2 cellular contexts compared by ENCODE assay signal in the genomic region with DNA sequence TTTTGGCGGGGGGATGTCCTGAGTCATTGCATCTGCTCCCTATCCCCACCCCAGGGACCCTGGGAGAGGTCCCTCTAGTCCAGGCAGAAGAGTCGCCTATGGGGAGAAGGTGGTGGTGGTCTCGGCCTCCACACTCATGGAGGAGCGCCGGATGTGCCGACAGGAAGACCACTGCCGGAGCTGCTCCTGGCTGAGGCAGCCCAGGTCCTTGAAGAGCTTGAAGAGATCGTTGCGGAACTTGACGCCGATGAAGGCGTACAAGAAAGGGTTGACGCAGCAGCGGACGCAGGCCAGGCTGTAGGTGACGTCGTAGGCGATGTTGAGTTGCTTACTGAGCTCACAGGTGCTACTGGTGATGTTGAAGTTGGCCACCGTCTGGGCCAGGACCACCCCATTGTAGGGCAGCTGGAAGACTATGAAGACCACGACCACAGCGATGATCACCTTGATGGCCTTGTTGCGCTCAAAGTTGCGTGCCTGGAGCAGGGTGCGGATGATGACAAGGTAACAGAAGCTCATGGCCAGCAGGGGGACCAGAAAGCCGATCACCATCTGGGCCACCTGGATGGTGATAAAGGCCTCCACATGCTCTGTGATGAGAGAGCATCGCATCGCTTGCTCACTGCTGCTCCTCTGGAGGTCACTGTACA.
TF ChIP-seq lines count a peak whose summit lies in the region.

No MANE protein-coding gene starts in this region.

TF ChIP-seq in IMR-90, 13 proteins besides CTCF, POLR2A, EP300 and RAD21:
- no peak for TF ChIP-seq MXI1 (IDR thresholded peaks at IDR 0.05; ENCODE audit: borderline replicate concordance, low read depth, low read length)

TF ChIP-seq in HepG2, 621 proteins besides CTCF, POLR2A, EP300 and RAD21:
- TF ChIP-seq CC2D1A (CRISPR knock-in tag; IDR thresholded peaks at IDR 0.05) (no peak), ZNF138 (CRISPR knock-in tag; IDR thresholded peaks at IDR 0.05; ENCODE audit: low read depth) (0 out of 2 replicates have a peak, but pooled peaks have one; percentile 34), ONECUT2 (CRISPR knock-in tag; IDR thresholded peaks at IDR 0.05) (no peak), ZNF749 (CRISPR knock-in tag; IDR thresholded peaks at IDR 0.05; ENCODE audit: borderline replicate concordance) (no peak), NRL (CRISPR knock-in tag; IDR thresholded peaks at IDR 0.05; ENCODE audit: borderline replicate concordance) (0 out of 2 replicates have a peak, but pooled peaks have one; percentile 60), ZNF225 (CRISPR knock-in tag; IDR thresholded peaks at IDR 0.05) (peak; percentile 63; the same call in 1 of the 2 replicates), ZBTB38 (CRISPR knock-in tag; IDR thresholded peaks at IDR 0.05) (peak; percentile 48), DNMT1 (CRISPR knock-in tag; IDR thresholded peaks at IDR 0.05) (0 out of 2 replicates have a peak, but pooled peaks have one; percentile 47), ZSCAN21 (CRISPR knock-in tag; IDR thresholded peaks at IDR 0.05; ENCODE audit: borderline replicate concordance) (0 out of 2 replicates have a peak, but pooled peaks have one; percentile 7), ZNF737 (CRISPR knock-in tag; IDR thresholded peaks at IDR 0.05; ENCODE audit: borderline replicate concordance) (0 out of 2 replicates have a peak, but pooled peaks have one; percentile 54), SMYD3 (CRISPR knock-in tag; IDR thresholded peaks at IDR 0.05) (no peak), HIVEP1 (CRISPR knock-in tag; IDR thresholded peaks at IDR 0.05) (no peak), ZC3H13 (CRISPR knock-in tag; IDR thresholded peaks at IDR 0.05) (no peak)
- TF ChIP-seq, protein P1, sequence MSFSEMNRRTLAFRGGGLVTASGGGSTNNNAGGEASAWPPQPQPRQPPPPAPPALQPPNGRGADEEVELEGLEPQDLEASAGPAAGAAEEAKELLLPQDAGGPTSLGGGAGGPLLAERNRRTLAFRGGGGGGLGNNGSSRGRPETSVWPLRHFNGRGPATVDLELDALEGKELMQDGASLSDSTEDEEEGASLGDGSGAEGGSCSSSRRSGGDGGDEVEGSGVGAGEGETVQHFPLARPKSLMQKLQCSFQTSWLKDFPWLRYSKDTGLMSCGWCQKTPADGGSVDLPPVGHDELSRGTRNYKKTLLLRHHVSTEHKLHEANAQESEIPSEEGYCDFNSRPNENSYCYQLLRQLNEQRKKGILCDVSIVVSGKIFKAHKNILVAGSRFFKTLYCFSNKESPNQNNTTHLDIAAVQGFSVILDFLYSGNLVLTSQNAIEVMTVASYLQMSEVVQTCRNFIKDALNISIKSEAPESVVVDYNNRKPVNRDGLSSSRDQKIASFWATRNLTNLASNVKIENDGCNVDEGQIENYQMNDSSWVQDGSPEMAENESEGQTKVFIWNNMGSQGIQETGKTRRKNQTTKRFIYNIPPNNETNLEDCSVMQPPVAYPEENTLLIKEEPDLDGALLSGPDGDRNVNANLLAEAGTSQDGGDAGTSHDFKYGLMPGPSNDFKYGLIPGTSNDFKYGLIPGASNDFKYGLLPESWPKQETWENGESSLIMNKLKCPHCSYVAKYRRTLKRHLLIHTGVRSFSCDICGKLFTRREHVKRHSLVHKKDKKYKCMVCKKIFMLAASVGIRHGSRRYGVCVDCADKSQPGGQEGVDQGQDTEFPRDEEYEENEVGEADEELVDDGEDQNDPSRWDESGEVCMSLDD (CRISPR knock-in tag; IDR thresholded peaks at IDR 0.05; ENCODE audit: borderline replicate concordance): no peak
- TF ChIP-seq, protein P2, sequence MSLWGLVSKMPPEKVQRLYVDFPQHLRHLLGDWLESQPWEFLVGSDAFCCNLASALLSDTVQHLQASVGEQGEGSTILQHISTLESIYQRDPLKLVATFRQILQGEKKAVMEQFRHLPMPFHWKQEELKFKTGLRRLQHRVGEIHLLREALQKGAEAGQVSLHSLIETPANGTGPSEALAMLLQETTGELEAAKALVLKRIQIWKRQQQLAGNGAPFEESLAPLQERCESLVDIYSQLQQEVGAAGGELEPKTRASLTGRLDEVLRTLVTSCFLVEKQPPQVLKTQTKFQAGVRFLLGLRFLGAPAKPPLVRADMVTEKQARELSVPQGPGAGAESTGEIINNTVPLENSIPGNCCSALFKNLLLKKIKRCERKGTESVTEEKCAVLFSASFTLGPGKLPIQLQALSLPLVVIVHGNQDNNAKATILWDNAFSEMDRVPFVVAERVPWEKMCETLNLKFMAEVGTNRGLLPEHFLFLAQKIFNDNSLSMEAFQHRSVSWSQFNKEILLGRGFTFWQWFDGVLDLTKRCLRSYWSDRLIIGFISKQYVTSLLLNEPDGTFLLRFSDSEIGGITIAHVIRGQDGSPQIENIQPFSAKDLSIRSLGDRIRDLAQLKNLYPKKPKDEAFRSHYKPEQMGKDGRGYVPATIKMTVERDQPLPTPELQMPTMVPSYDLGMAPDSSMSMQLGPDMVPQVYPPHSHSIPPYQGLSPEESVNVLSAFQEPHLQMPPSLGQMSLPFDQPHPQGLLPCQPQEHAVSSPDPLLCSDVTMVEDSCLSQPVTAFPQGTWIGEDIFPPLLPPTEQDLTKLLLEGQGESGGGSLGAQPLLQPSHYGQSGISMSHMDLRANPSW (CRISPR knock-in tag; IDR thresholded peaks at IDR 0.05; ENCODE audit: borderline replicate concordance): no peak
- TF ChIP-seq, protein P3, sequence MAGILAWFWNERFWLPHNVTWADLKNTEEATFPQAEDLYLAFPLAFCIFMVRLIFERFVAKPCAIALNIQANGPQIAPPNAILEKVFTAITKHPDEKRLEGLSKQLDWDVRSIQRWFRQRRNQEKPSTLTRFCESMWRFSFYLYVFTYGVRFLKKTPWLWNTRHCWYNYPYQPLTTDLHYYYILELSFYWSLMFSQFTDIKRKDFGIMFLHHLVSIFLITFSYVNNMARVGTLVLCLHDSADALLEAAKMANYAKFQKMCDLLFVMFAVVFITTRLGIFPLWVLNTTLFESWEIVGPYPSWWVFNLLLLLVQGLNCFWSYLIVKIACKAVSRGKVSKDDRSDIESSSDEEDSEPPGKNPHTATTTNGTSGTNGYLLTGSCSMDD (CRISPR knock-in tag; IDR thresholded peaks at IDR 0.05): no peak
- TF ChIP-seq, protein P4, sequence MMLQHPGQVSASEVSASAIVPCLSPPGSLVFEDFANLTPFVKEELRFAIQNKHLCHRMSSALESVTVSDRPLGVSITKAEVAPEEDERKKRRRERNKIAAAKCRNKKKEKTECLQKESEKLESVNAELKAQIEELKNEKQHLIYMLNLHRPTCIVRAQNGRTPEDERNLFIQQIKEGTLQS (CRISPR knock-in tag; IDR thresholded peaks at IDR 0.05): no peak
- TF ChIP-seq, protein P5, sequence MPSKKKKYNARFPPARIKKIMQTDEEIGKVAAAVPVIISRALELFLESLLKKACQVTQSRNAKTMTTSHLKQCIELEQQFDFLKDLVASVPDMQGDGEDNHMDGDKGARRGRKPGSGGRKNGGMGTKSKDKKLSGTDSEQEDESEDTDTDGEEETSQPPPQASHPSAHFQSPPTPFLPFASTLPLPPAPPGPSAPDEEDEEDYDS (CRISPR knock-in tag; IDR thresholded peaks at IDR 0.05): no peak
